Comparison of ENCODE assay signal across 20 cellular contexts in genomic region chr22:35488513-35488912, GRCh38. TPM values are rescaled to one million over a fixed set of nuclear protein-coding genes. Genes with fewer than 3 reads are reported as not detected.
A peak's percentile ranks its signal among the peaks of the same experiment; 100 is the strongest.
DNase-seq lines count a peak whose midpoint lies in the region; ATAC-seq lines count a peak whose summit lies in the region.
"Had no signal": no experiment of that assay in that cellular context is flagged by ENCODE, and none has a peak within 500 bp of the region (broad histone marks: within the 10 kb centered on the region; RNA-seq: fewer than 3 reads in every experiment).

No MANE protein-coding gene starts in this region.

- ATAC-seq in esophagus mucosa, result peak; percentile 10
- no peak for ATAC-seq in HG03139 (IDR thresholded peaks at IDR 0.05; ENCODE audit: unreplicated experiment)
- ATAC-seq: activated CD8-positive, alpha-beta T cell treated with anti-CD3 and anti-CD28 coated beads for 36 hours; effector memory CD8-positive, alpha-beta T cell; left lung had no signal

- peak; percentile 1 for DNase-seq in DMS79 treated with DMSO at 0.1 percent for 48 hours (lab: John Stamatoyannopoulos, UW)
- DNase-seq in DMS79 (lab: John Stamatoyannopoulos, UW), result no peak
- DNase-seq in DMS53 (lab: John Stamatoyannopoulos, UW), result peak; percentile 23
- peak; percentile 37 for DNase-seq in NCI-H345 (lab: John Stamatoyannopoulos, UW)
- no peak for DNase-seq in 8988T
- DNase-seq in NCI-H1694 treated with DMSO at 0.1 percent for 48 hours (lab: John Stamatoyannopoulos, UW), result no peak
- DNase-seq: activated CD8-positive, alpha-beta memory T cell treated with anti-CD3 and anti-CD28 coated beads, Interleukin-2, amount 50 U/mL, for 48 hours; activated CD8-positive, alpha-beta T cell treated with anti-CD3 and anti-CD28 coated beads for 36 hours; activated naive CD4-positive, alpha-beta T cell treated with Interleukin-2 at 50 U/mL for 16 hours; central memory CD4-positive, alpha-beta T cell; effector memory CD8-positive, alpha-beta T cell; H7; KG1; left lung; mesenchymal stem cell; ovary; upper lobe of left lung had no signal

RNA-seq across cellular contexts. Expression of gene RASD2, which starts 52.1 kb away (rescaled TPM):
- 0.28 TPM for total RNA-seq in esophagus mucosa
- total RNA-seq: activated CD8-positive, alpha-beta T cell treated with anti-CD3 and anti-CD28 coated beads for 36 hours; activated T-helper 1 cell treated with anti-CD3 and anti-CD28 coated beads, Interleukin-12 subunit alpha, Interleukin-12 subunit beta, Interleukin-2, Interleukin-4 antibody, amounts not matched to agents 30 ng/mL and 10 ng/mL and 1 ng/mL, durations not matched to agents 14 hours and 24 hours and 36 hours had no signal

Comparison
In these comparisons a context has a peak if more than half of its experiments do, and no peak if none do; other contexts are left out.
1. DNase-seq: peak in DMS79 treated with DMSO at 0.1 percent for 48 hours (single experiment), DMS53 (single experiment) and NCI-H345 (single experiment); none in DMS79 (single experiment), 8988T (single experiment) and NCI-H1694 treated with DMSO at 0.1 percent for 48 hours (single experiment).